In the genomic region with DNA sequence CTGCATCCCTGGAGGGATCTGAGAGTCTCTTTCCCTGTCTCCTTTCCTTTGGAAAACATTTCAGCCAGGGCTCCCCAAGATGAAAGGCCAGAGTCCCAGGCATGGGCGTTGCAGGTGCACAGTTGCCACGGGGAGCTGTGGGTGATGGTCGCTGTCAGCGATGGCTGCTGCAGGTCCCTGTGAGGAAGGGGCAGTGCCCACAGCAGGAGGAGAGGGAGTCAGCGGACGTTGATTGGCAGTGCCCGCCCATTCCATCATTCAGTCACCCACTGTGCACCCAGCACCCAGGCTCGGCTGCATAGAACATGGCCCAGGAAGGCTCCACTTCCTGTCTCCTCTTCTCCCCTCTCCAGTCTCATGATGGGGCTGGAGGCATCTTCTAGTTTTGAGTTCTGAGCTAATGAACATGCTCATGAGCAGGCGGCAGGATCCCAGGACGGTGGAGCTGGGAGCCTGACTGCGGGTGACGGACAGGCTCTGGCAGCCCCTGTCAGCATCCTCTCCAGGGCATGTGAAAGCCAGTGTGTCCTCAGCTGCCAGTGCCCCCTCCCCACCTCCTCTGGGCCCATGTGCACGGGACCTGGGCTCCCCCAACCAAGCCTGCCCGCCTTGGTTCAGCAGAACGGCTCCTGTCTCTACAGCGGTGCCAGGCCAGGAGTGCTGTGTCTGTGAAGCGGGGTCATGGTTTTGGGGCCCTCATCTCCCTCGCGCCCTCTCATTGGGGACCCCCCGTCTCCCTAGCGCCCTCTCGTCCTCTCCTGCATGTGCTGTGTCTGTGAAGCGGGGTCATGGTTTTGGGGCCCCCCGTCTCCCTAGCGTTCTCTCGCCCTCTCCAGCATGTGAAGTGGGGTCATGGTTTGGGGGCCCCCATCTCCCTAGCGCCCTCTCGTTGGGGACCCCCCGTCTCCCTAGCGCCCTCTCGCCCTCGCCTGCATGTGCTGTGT, we compare ENCODE assay signal across 1 cellular context.
TF ChIP-seq lines count a peak whose summit lies in the region.

No MANE protein-coding gene starts in this region.

TF ChIP-seq in HCT116, 20 proteins besides CTCF, POLR2A, EP300 and RAD21 (continued from another document):
- TF ChIP-seq YY1 (IDR thresholded peaks at IDR 0.05; ENCODE audit: extremely low read depth, insufficient replicate concordance, low read depth, low read length) (no peak), CBX3 (IDR thresholded peaks at IDR 0.05; ENCODE audit: low read depth) (no peak), EZH2phosphoT487 (IDR thresholded peaks at IDR 0.05; ENCODE audit: borderline replicate concordance) (no peak), ZFX (IDR thresholded peaks at IDR 0.05) (no peak), SP1 (IDR thresholded peaks at IDR 0.05; ENCODE audit: low read depth) (no peak), EZH2 (IDR thresholded peaks at IDR 0.05) (no peak), SRF (IDR thresholded peaks at IDR 0.05; ENCODE audit: low read depth) (no peak), ZNF274 (IDR thresholded peaks at IDR 0.05; ENCODE audit: low read depth, low read length) (no peak), ELF1 (IDR thresholded peaks at IDR 0.05; ENCODE audit: borderline replicate concordance, low read depth) (no peak), JUND (IDR thresholded peaks at IDR 0.05) (no peak), EGR1 (IDR thresholded peaks at IDR 0.05; ENCODE audit: low read depth) (no peak), FOSL1 (IDR thresholded peaks at IDR 0.05; ENCODE audit: low read depth) (no peak), TCF7L2 (IDR thresholded peaks at IDR 0.05; ENCODE audit: borderline replicate concordance, extremely low read depth, insufficient read depth, insufficient read length) (no peak)
- TF ChIP-seq, protein P1, sequence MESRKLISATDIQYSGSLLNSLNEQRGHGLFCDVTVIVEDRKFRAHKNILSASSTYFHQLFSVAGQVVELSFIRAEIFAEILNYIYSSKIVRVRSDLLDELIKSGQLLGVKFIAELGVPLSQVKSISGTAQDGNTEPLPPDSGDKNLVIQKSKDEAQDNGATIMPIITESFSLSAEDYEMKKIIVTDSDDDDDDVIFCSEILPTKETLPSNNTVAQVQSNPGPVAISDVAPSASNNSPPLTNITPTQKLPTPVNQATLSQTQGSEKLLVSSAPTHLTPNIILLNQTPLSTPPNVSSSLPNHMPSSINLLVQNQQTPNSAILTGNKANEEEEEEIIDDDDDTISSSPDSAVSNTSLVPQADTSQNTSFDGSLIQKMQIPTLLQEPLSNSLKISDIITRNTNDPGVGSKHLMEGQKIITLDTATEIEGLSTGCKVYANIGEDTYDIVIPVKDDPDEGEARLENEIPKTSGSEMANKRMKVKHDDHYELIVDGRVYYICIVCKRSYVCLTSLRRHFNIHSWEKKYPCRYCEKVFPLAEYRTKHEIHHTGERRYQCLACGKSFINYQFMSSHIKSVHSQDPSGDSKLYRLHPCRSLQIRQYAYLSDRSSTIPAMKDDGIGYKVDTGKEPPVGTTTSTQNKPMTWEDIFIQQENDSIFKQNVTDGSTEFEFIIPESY (IDR thresholded peaks at IDR 0.05; ENCODE audit: extremely low read depth, insufficient replicate concordance, low read length), result no peak
- TF ChIP-seq, protein P2, sequence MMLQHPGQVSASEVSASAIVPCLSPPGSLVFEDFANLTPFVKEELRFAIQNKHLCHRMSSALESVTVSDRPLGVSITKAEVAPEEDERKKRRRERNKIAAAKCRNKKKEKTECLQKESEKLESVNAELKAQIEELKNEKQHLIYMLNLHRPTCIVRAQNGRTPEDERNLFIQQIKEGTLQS (IDR thresholded peaks at IDR 0.05), result no peak
- TF ChIP-seq, protein P3, sequence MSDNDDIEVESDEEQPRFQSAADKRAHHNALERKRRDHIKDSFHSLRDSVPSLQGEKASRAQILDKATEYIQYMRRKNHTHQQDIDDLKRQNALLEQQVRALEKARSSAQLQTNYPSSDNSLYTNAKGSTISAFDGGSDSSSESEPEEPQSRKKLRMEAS (IDR thresholded peaks at IDR 0.05), result no peak
- TF ChIP-seq, protein P4, sequence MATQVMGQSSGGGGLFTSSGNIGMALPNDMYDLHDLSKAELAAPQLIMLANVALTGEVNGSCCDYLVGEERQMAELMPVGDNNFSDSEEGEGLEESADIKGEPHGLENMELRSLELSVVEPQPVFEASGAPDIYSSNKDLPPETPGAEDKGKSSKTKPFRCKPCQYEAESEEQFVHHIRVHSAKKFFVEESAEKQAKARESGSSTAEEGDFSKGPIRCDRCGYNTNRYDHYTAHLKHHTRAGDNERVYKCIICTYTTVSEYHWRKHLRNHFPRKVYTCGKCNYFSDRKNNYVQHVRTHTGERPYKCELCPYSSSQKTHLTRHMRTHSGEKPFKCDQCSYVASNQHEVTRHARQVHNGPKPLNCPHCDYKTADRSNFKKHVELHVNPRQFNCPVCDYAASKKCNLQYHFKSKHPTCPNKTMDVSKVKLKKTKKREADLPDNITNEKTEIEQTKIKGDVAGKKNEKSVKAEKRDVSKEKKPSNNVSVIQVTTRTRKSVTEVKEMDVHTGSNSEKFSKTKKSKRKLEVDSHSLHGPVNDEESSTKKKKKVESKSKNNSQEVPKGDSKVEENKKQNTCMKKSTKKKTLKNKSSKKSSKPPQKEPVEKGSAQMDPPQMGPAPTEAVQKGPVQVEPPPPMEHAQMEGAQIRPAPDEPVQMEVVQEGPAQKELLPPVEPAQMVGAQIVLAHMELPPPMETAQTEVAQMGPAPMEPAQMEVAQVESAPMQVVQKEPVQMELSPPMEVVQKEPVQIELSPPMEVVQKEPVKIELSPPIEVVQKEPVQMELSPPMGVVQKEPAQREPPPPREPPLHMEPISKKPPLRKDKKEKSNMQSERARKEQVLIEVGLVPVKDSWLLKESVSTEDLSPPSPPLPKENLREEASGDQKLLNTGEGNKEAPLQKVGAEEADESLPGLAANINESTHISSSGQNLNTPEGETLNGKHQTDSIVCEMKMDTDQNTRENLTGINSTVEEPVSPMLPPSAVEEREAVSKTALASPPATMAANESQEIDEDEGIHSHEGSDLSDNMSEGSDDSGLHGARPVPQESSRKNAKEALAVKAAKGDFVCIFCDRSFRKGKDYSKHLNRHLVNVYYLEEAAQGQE (IDR thresholded peaks at IDR 0.05; ENCODE audit: low read depth), result no peak
